Comparison of ENCODE assay signal across 24 cellular contexts in genomic region chr4:143441678-143442077, GRCh38.
DNase-seq lines count a peak whose midpoint lies in the region; ATAC-seq and TF ChIP-seq lines count a peak whose summit lies in the region.
"Had no signal": no experiment of that assay in that cellular context is flagged by ENCODE, and none has a peak within 500 bp of the region (broad histone marks: within the 10 kb centered on the region; RNA-seq: fewer than 3 reads in every experiment).

No MANE protein-coding gene starts in this region.

- intact Hi-C loops in OCI-LY7 (cut with micrococcal nuclease; ENCODE audit: unreplicated experiment), result no loop called here

- H4K20me1 ChIP-seq in OCI-LY7 (ENCODE audit: insufficient read depth, low read length), result no peaks in the 10 kb centered on the region

- H3K79me2 ChIP-seq in OCI-LY7 (ENCODE audit: insufficient read depth, low read depth, low read length), result peaks cover 7% of the 10 kb centered on the region; the same call in 1 of the 2 replicates

- no peak for ATAC-seq in foreskin keratinocyte
- ATAC-seq: natural killer cell had no signal

- DNase-seq in DMS 273 (lab: John Stamatoyannopoulos, UW; ENCODE audit: unreplicated experiment), result peak; percentile 13
- DNase-seq in DMS 273 treated with DMSO at 0.1 percent for 48 hours (lab: John Stamatoyannopoulos, UW), result no peak
- no peak for DNase-seq in OCI-LY7 (ENCODE audit: low spot score)
- no peak for DNase-seq in foreskin keratinocyte
- peak; percentile 85 for DNase-seq in pons (ENCODE audit: low spot score)
- DNase-seq in HT-29 (ENCODE audit: low spot score), result no peak
- DNase-seq in NCI-H2081 treated with DMSO at 0.1 percent for 48 hours (lab: John Stamatoyannopoulos, UW), result no peak
- no peak for DNase-seq in ecto neural progenitor cell (ENCODE audit: low spot score)
- DNase-seq: activated CD4-positive, alpha-beta T cell treated with anti-CD3 and anti-CD28 coated beads, Interleukin-2, amount 50 U/mL, for 48 hours; activated naive CD4-positive, alpha-beta T cell; DMS53; GM23248; IMR-90; mammary epithelial cell; natural killer cell; NCI-H1930; NCI-H510A; SHP77; stimulated activated CD4-positive, alpha-beta T cell treated with anti-CD3 and anti-CD28 coated beads, Interleukin-4, amount 100 ng/mL, for 4 hours had no signal

- H2AFZ ChIP-seq in OCI-LY7 (ENCODE audit: low read length), result no peak overlapping the region
- H2AFZ ChIP-seq: GM23248 had no signal

- no peaks in the 10 kb centered on the region for H3K9me2 ChIP-seq in OCI-LY7 (ENCODE audit: insufficient read depth, low read length)

- POLR2A ChIA-PET in OCI-LY7 (lab: Charles Lee), result interaction anchor here (2.2 kb wide), 1 partner anchor 10 kb away, joined by 12 read pairs; no protein-coding TSS in a partner anchor

- H3K36me3 ChIP-seq in OCI-LY7 (ENCODE audit: insufficient read depth, low read length), result peaks cover 76% of the 10 kb centered on the region

- TF ChIP-seq CTCF in OCI-LY7 (conservative IDR thresholded peaks at IDR 0.05; ENCODE audit: low read length), result 0 out of 2 replicates have a peak, but pooled peaks have one; percentile 30
- peak; percentile 12 for TF ChIP-seq CTCF in foreskin keratinocyte (conservative IDR thresholded peaks at IDR 0.05)

- H3K27ac ChIP-seq in OCI-LY7 (ENCODE audit: low read depth, low read length, poor library complexity, severe bottlenecking) (no peak overlapping the region), foreskin keratinocyte (no peak overlapping the region)
- H3K27ac ChIP-seq: C4-2B, coronary artery, GM23248, skin epidermis, VCaP had no signal

- H3K9me3 ChIP-seq in OCI-LY7 (ENCODE audit: low read length), result no peaks in the 10 kb centered on the region; the same call in 1 of the 2 replicates
- H3K9me3 ChIP-seq: thoracic aorta had no signal

- H3K27me3 ChIP-seq in foreskin keratinocyte, result no peaks in the 10 kb centered on the region

- no peak overlapping the region for H3K4me3 ChIP-seq in OCI-LY7 (ENCODE audit: low read depth, low read length, poor library complexity, severe bottlenecking)
- H3K4me3 ChIP-seq: coronary artery, GM23248, skin epidermis, thoracic aorta had no signal

- H3K4me2 ChIP-seq in OCI-LY7 (ENCODE audit: low read length), result no peak overlapping the region

- H3K4me1 ChIP-seq in OCI-LY7 (ENCODE audit: insufficient read depth, low read length, poor library complexity, severe bottlenecking), result peaks cover 35% of the 10 kb centered on the region
- H3K4me1 ChIP-seq in foreskin keratinocyte, result no peaks in the 10 kb centered on the region

- CTCF ChIA-PET in OCI-LY7 (lab: Charles Lee; ENCODE audit: unreplicated experiment), result interaction anchor here (1.3 kb wide), 1 partner anchor 12 kb away, joined by 3 read pairs; no protein-coding TSS in a partner anchor

- BruUV-seq in OCI-LY7 (replicated peaks; lab: Mats Ljungman, UMichigan), result no TSS peak

Comparison
In these comparisons a context has a peak if more than half of its experiments do, and no peak if none do; other contexts are left out.
1. DNase-seq: peak in DMS 273 (single experiment) and pons (single experiment); none in DMS 273 treated with DMSO at 0.1 percent for 48 hours (single experiment), OCI-LY7 (single experiment), foreskin keratinocyte (0 of 2), HT-29 (single experiment), NCI-H2081 treated with DMSO at 0.1 percent for 48 hours (single experiment) and ecto neural progenitor cell (single experiment).